Comparison of ENCODE assay signal across 23 cellular contexts in genomic region chr11:3735827-3736226, GRCh38.
DNase-seq lines count a peak whose midpoint lies in the region; ATAC-seq and TF ChIP-seq lines count a peak whose summit lies in the region.
"Had no signal": no experiment of that assay in that cellular context is flagged by ENCODE, and none has a peak within 500 bp of the region (broad histone marks: within the 10 kb centered on the region; RNA-seq: fewer than 3 reads in every experiment).

No MANE protein-coding gene starts in this region.

- in situ Hi-C loops in IMR-90 (cut with MboI; ENCODE audit: low sequenced_read_pairs) = no loop called here

- H4K5ac ChIP-seq in IMR-90 (ENCODE audit: low read depth, low read length) = no peak overlapping the region

- no peak overlapping the region for H3K4me3 Mint-ChIP-seq in activated naive CD4-positive, alpha-beta T cell treated with anti-CD3 and anti-CD28 coated beads, Interleukin-2, amount 10 ng/mL, durations not matched to agents 7 days and 5 days
- H3K4me3 Mint-ChIP-seq: activated T-helper 17 cell treated with anti-CD3 and anti-CD28 coated beads, Interleukin-2, amount 50 U/mL, for 72 hours; CD14-positive monocyte; stimulated activated naive B cell treated with anti-CD40 and anti-IgM and Interleukin-4, amounts not matched to agents 10 μg/mL and 1 μg/mL and 100 μg/mL, for 72 hours; T-cell had no signal

- H2BK15ac ChIP-seq in IMR-90 (ENCODE audit: low read depth, low read length) = no peak overlapping the region

- intact Hi-C loops in IMR-90 (cut with micrococcal nuclease) = no loop called here
- intact Hi-C loops in Right ventricle myocardium superior (cut with DNase I) = no loop called here

- H3K9me1 ChIP-seq in IMR-90 (ENCODE audit: insufficient read depth, low read length) = no peaks in the 10 kb centered on the region; the same call in 1 of the 2 replicates

- H3K9me3 Mint-ChIP-seq in activated naive CD4-positive, alpha-beta T cell treated with anti-CD3 and anti-CD28 coated beads, Interleukin-2, amount 10 ng/mL, durations not matched to agents 7 days and 5 days = no peaks in the 10 kb centered on the region
- H3K9me3 Mint-ChIP-seq: activated T-helper 17 cell treated with anti-CD3 and anti-CD28 coated beads, Interleukin-2, amount 50 U/mL, for 72 hours; CD14-positive monocyte; stimulated activated naive B cell treated with anti-CD40 and anti-IgM and Interleukin-4, amounts not matched to agents 10 μg/mL and 1 μg/mL and 100 μg/mL, for 72 hours; T-cell had no signal

- H3K27me3 ChIP-seq in IMR-90 (ENCODE audit: control insufficient read depth, insufficient read depth, low read length) (no peaks in the 10 kb centered on the region), foreskin keratinocyte (no peaks in the 10 kb centered on the region)
- H3K27me3 ChIP-seq: uterus had no signal

- no peak overlapping the region for H3K4me3 ChIP-seq in IMR-90 (ENCODE audit: insufficient read depth, low read depth, low read length)
- H3K4me3 ChIP-seq: K562, uterus had no signal

- POLR2A ChIA-PET in IMR-90 (lab: Charles Lee; ENCODE audit: unreplicated experiment) = interaction anchor here (0.6 to 1.1 kb wide), 2 partner anchors 13 to 106 kb away, joined by 3 read pairs; no protein-coding TSS in a partner anchor

- peaks cover 51% of the 10 kb centered on the region for H3K36me3 Mint-ChIP-seq in activated naive CD4-positive, alpha-beta T cell treated with anti-CD3 and anti-CD28 coated beads, Interleukin-2, amount 10 ng/mL, durations not matched to agents 7 days and 5 days

- H3K4me1 ChIP-seq in IMR-90 (ENCODE audit: control insufficient read depth, insufficient read depth, low read length) = no peaks in the 10 kb centered on the region
- no peaks in the 10 kb centered on the region for H3K4me1 ChIP-seq in foreskin keratinocyte
- H3K4me1 ChIP-seq: uterus had no signal

- dilution Hi-C loops in IMR-90 (cut with HindIII; ENCODE audit: low sequenced_read_pairs, unreplicated experiment) = no loop called here

- H3K56ac ChIP-seq in IMR-90 (ENCODE audit: extremely low read depth, insufficient read depth, low read length) = no peak overlapping the region

- H2BK20ac ChIP-seq in IMR-90 (ENCODE audit: low read depth, low read length) = no peak overlapping the region

- H4K91ac ChIP-seq in IMR-90 (ENCODE audit: insufficient read depth, low read depth, low read length) = no peak overlapping the region

- H4K20me1 ChIP-seq in IMR-90 (ENCODE audit: insufficient read depth, low read length) = no peaks in the 10 kb centered on the region

- peaks cover 12% of the 10 kb centered on the region for H3K4me1 Mint-ChIP-seq in activated naive CD4-positive, alpha-beta T cell treated with anti-CD3 and anti-CD28 coated beads, Interleukin-2, amount 10 ng/mL, durations not matched to agents 7 days and 5 days
- H3K4me1 Mint-ChIP-seq: activated T-helper 17 cell treated with anti-CD3 and anti-CD28 coated beads, Interleukin-2, amount 50 U/mL, for 72 hours; stimulated activated naive B cell treated with anti-CD40 and anti-IgM and Interleukin-4, amounts not matched to agents 10 μg/mL and 1 μg/mL and 100 μg/mL, for 72 hours had no signal

- no peak overlapping the region for H3K14ac ChIP-seq in IMR-90 (replicated peaks; ENCODE audit: low read depth, low read length)

- no peak overlapping the region for H3K23ac ChIP-seq in IMR-90 (ENCODE audit: low read depth, low read length)

- BruUV-seq in IMR-90 (replicated peaks; lab: Mats Ljungman, UMichigan) = no TSS peak

- no peak overlapping the region for H2BK120ac ChIP-seq in IMR-90 (ENCODE audit: low read depth, low read length)

- H3K27ac ChIP-seq in IMR-90 (ENCODE audit: insufficient read depth, low read length) (no peak overlapping the region), foreskin keratinocyte (no peak overlapping the region)
- H3K27ac ChIP-seq: uterus had no signal

- ATAC-seq in IMR-90 (ENCODE audit: low read depth) = no peak
- peak; percentile 53 for ATAC-seq in foreskin keratinocyte
- ATAC-seq in Right ventricle myocardium superior (ENCODE audit: poor library complexity) = no peak
- ATAC-seq in HG03457 (IDR thresholded peaks at IDR 0.05; ENCODE audit: unreplicated experiment) = no peak
- ATAC-seq: activated T-helper 17 cell treated with anti-CD3 and anti-CD28 coated beads, Interleukin-2, amount 50 U/mL, for 72 hours; K562; stimulated activated naive B cell treated with anti-CD40 and anti-IgM and Interleukin-4, amounts not matched to agents 10 μg/mL and 1 μg/mL and 100 μg/mL, for 72 hours; T-cell had no signal

- H2AK5ac ChIP-seq in IMR-90 (ENCODE audit: low read depth, low read length) = no peak overlapping the region

- H3K9ac ChIP-seq in IMR-90 (ENCODE audit: low read depth, low read length) = no peak overlapping the region

- no peak overlapping the region for H3K18ac ChIP-seq in IMR-90 (ENCODE audit: low read depth, low read length)

- no CpG with 5 or more reads among the region's 4 CpGs for WGBS in IMR-90 (ENCODE audit: extremely low coverage in 2 of 2, insufficient read length in 1 of 2), 2 experiments

- TF ChIP-seq CTCF in IMR-90 (conservative IDR thresholded peaks at IDR 0.05; ENCODE audit: low read depth, low read length) (no peak), foreskin keratinocyte (conservative IDR thresholded peaks at IDR 0.05) (no peak)

- DNase-seq in Daoy (ENCODE audit: low read depth) (peak; percentile 8), IMR-90 (peak; percentile 28), astrocyte of the hippocampus (ENCODE audit: low read depth, low spot score) (peak; percentile 3), foreskin keratinocyte (peak; percentile 1 to 33), Right ventricle myocardium superior (no peak), NCI-H748 treated with DMSO at 0.1 percent for 48 hours (lab: John Stamatoyannopoulos, UW) (no peak)
- no peak for DNase-seq in activated naive CD4-positive, alpha-beta T cell treated with anti-CD3 and anti-CD28 coated beads, Interleukin-2, amount 10 ng/mL, durations not matched to agents 7 days and 5 days
- DNase-seq: activated CD4-positive, alpha-beta T cell treated with anti-CD3 and anti-CD28 coated beads for 48 hours; activated CD8-positive, alpha-beta memory T cell treated with anti-CD3 and anti-CD28 coated beads, Interleukin-2, amount 50 U/mL, for 4 hours; central memory CD4-positive, alpha-beta T cell; H7; kidney glomerular epithelial cell; NCI-H1092; NCI-H187 treated with DMSO at 0.1 percent for 48 hours; SIG-M5; stimulated activated CD4-positive, alpha-beta T cell treated with anti-CD3 and anti-CD28 coated beads, Interleukin-2, amount 100 ng/mL, for 48 hours; stimulated activated naive B cell treated with anti-CD40 and anti-IgM and Interleukin-4, amounts not matched to agents 10 μg/mL and 1 μg/mL and 100 μg/mL, for 72 hours; T-cell; uterus had no signal

- no peak overlapping the region for H2AK9ac ChIP-seq in IMR-90 (replicated peaks; ENCODE audit: low read depth, low read length, poor library complexity)

- no peak overlapping the region for H3K4me2 ChIP-seq in IMR-90 (ENCODE audit: low read depth, low read length)

- peaks cover 18 to 42% of the 10 kb centered on the region in 2 experiments for H3K79me1 ChIP-seq in IMR-90 (ENCODE audit: low read depth in 1 of 2, low read length in 2 of 2)

- H2BK5ac ChIP-seq in IMR-90 (ENCODE audit: low read depth, low read length, poor library complexity, severe bottlenecking) = peak overlapping the region; percentile 18

- H3K9me3 ChIP-seq in IMR-90 (ENCODE audit: control insufficient read depth, insufficient read depth, low read length) = no peaks in the 10 kb centered on the region
- H3K9me3 ChIP-seq: uterus had no signal

- no peaks in the 10 kb centered on the region for H3K27me3 Mint-ChIP-seq in activated naive CD4-positive, alpha-beta T cell treated with anti-CD3 and anti-CD28 coated beads, Interleukin-2, amount 10 ng/mL, durations not matched to agents 7 days and 5 days
- H3K27me3 Mint-ChIP-seq: activated T-helper 17 cell treated with anti-CD3 and anti-CD28 coated beads, Interleukin-2, amount 50 U/mL, for 72 hours; stimulated activated naive B cell treated with anti-CD40 and anti-IgM and Interleukin-4, amounts not matched to agents 10 μg/mL and 1 μg/mL and 100 μg/mL, for 72 hours; T-cell had no signal

- CTCF ChIA-PET in IMR-90 (lab: Yijun Ruan, JAX) = interaction anchor here (0.6 kb wide), 1 partner anchor 1322 kb away, joined by 3 read pairs; no protein-coding TSS in a partner anchor
- CTCF ChIA-PET in activated naive CD4-positive, alpha-beta T cell treated with anti-CD3 and anti-CD28 coated beads, Interleukin-2, amount 10 ng/mL, durations not matched to agents 7 days and 5 days (lab: Charles Lee) = interaction anchor here (4.6 kb wide), 1 partner anchor 73 kb away, joined by 24 read pairs; the partner anchor contains the start of gene PGAP2

- H2AFZ ChIP-seq in IMR-90 (replicated peaks; ENCODE audit: low read length, poor library complexity) = no peak overlapping the region

- peaks cover 44% of the 10 kb centered on the region for H3K36me3 ChIP-seq in IMR-90 (ENCODE audit: control insufficient read depth, insufficient read depth, low read length)
- H3K36me3 ChIP-seq: uterus had no signal

- TF ChIP-seq RAD21 in IMR-90 (IDR thresholded peaks at IDR 0.05; ENCODE audit: low read length) = no peak

- H3K27ac Mint-ChIP-seq in activated naive CD4-positive, alpha-beta T cell treated with anti-CD3 and anti-CD28 coated beads, Interleukin-2, amount 10 ng/mL, durations not matched to agents 7 days and 5 days = no peak overlapping the region
- H3K27ac Mint-ChIP-seq: activated T-helper 17 cell treated with anti-CD3 and anti-CD28 coated beads, Interleukin-2, amount 50 U/mL, for 72 hours; stimulated activated naive B cell treated with anti-CD40 and anti-IgM and Interleukin-4, amounts not matched to agents 10 μg/mL and 1 μg/mL and 100 μg/mL, for 72 hours; T-cell had no signal

- H4K8ac ChIP-seq in IMR-90 (ENCODE audit: low read depth in 2 of 2, low read length in 2 of 2) = no peak overlapping the region

- no peak for TF ChIP-seq POLR2A in IMR-90 (IDR thresholded peaks at IDR 0.05; ENCODE audit: low read depth, low read length)

- H3K4ac ChIP-seq in IMR-90 (ENCODE audit: low read depth, low read length) = no peak overlapping the region

TF ChIP-seq in IMR-90, 13 proteins besides CTCF, POLR2A, EP300 and RAD21 (continues in another document):
- TF ChIP-seq USF2 (IDR thresholded peaks at IDR 0.05; ENCODE audit: low read depth, low read length) (no peak), RFX5 (IDR thresholded peaks at IDR 0.05; ENCODE audit: low read depth, low read length) (no peak)

Comparison
In these comparisons a context has a peak if more than half of its experiments do, and no peak if none do; other contexts are left out.
1. DNase-seq: peak in Daoy (single experiment), IMR-90 (single experiment), astrocyte of the hippocampus (single experiment) and foreskin keratinocyte (2 of 2); none in Right ventricle myocardium superior (single experiment), NCI-H748 treated with DMSO at 0.1 percent for 48 hours (single experiment) and activated naive CD4-positive, alpha-beta T cell treated with anti-CD3 and anti-CD28 coated beads, Interleukin-2, amount 10 ng/mL, durations not matched to agents 7 days and 5 days (single experiment).